In the genomic region with DNA sequence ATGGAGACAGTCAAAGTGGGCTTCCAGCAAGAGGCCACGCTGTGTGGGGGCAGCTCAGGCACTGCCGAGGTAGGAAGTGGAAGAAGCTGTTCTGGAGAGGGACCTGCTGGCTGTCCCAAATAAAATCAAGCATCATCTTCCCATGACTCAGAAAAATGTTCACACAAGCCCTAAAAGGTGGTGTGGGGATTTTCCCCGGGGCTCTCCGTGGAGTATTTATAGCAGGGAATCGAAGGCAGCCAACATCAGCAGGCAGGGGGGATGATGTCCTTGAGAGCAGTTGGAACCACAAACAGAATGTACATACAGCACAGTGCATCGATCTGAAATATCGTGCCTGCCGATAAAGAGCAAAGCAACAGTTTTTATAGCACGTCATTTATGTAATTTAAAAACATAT, we compare ENCODE assay signal across 19 cellular contexts. TPM values are rescaled to one million over a fixed set of nuclear protein-coding genes. Genes with fewer than 3 reads are reported as not detected.
"Had no signal": no experiment of that assay in that cellular context is flagged by ENCODE, and none has a peak within 500 bp of the region (broad histone marks: within the 10 kb centered on the region; RNA-seq: fewer than 3 reads in every experiment).

No MANE protein-coding gene starts in this region.

- H3K36me3 ChIP-seq: gastrocnemius medialis, heart left ventricle, sigmoid colon, thoracic aorta, upper lobe of right lung had no signal

- H3K9me3 ChIP-seq: gastrocnemius medialis, thoracic aorta, upper lobe of right lung had no signal

- H3K27me3 ChIP-seq: upper lobe of right lung had no signal

- H3K27ac ChIP-seq: epithelial cell of prostate, gastrocnemius medialis, heart left ventricle, sigmoid colon, thoracic aorta, upper lobe of right lung had no signal

- DNase-seq: activated CD4-positive, alpha-beta T cell treated with anti-CD3 and anti-CD28 coated beads, Interleukin-2, amount 50 U/mL, for 48 hours; activated T-cell treated with anti-CD3 and anti-CD28 coated beads, Interleukin-2, amount 50 U/mL, for 24 hours; amygdala; effector memory CD8-positive, alpha-beta T cell; gastrocnemius medialis; heart left ventricle; immature natural killer cell; nephron progenitor cell; sigmoid colon; stimulated activated CD4-positive, alpha-beta T cell treated with anti-CD3 and anti-CD28 coated beads, Interleukin-2, amount 100 ng/mL, for 24 hours; T-cell; T-helper 9 cell; upper lobe of right lung had no signal

- H3K4me3 ChIP-seq: gastrocnemius medialis, heart left ventricle, sigmoid colon, thoracic aorta, upper lobe of right lung had no signal

- H3K4me1 ChIP-seq: gastrocnemius medialis, upper lobe of right lung had no signal

- ATAC-seq: activated CD4-positive, CD25-positive, alpha-beta regulatory T cell treated with anti-CD3 and anti-CD28 coated beads, Interleukin-2, amount 50 U/mL, for 24 hours; activated naive CD4-positive, alpha-beta T cell treated with anti-CD3 and anti-CD28 coated beads, Interleukin-2, amount 50 U/mL, for 72 hours; effector memory CD8-positive, alpha-beta T cell; T-cell; upper lobe of right lung had no signal

RNA-seq across cellular contexts. Expression of a gene that starts 27.6 kb away (rescaled TPM):
- total RNA-seq: activated naive CD4-positive, alpha-beta T cell treated with anti-CD3 and anti-CD28 coated beads, Interleukin-2, amount 50 U/mL, for 72 hours; gastrocnemius medialis; heart left ventricle; lower leg skin; osteoblast; sigmoid colon; T-cell; thoracic aorta; upper lobe of right lung had no signal
- polyA plus RNA-seq: heart left ventricle, immature natural killer cell, sigmoid colon had no signal
